In the genomic region with DNA sequence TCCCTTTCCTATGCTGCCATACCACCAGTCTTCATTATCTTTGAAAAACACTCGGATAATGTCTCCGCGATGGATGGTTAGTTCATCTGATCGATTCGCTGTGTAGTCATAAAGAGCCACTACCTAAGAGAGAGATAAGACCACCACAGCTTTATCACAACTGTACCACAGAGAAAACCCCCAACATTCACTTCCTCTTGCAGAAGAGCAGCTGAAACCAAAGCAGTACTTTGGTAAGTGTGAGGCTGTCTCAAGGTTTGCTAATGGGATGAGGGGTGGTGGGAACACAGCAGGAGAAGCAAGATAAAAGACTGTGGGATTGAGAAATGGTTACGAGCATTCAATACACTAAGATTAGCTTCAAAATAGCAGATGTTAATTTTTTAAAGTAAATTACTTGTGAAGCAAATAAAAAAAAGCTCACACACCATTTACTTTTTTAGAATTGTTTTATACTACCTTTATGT, we compare ENCODE assay signal across 1 cellular context.
TF ChIP-seq lines count a peak whose summit lies in the region.

No MANE protein-coding gene starts in this region.

TF ChIP-seq in GM23338, 12 proteins besides CTCF, POLR2A, EP300 and RAD21:
- TF ChIP-seq, protein P1, sequence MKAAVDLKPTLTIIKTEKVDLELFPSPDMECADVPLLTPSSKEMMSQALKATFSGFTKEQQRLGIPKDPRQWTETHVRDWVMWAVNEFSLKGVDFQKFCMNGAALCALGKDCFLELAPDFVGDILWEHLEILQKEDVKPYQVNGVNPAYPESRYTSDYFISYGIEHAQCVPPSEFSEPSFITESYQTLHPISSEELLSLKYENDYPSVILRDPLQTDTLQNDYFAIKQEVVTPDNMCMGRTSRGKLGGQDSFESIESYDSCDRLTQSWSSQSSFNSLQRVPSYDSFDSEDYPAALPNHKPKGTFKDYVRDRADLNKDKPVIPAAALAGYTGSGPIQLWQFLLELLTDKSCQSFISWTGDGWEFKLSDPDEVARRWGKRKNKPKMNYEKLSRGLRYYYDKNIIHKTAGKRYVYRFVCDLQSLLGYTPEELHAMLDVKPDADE (IDR thresholded peaks at IDR 0.05), result no peak
- TF ChIP-seq EZH2 (IDR thresholded peaks at IDR 0.05; ENCODE audit: low read depth, unreplicated experiment), result no peak
- TF ChIP-seq, protein P2, sequence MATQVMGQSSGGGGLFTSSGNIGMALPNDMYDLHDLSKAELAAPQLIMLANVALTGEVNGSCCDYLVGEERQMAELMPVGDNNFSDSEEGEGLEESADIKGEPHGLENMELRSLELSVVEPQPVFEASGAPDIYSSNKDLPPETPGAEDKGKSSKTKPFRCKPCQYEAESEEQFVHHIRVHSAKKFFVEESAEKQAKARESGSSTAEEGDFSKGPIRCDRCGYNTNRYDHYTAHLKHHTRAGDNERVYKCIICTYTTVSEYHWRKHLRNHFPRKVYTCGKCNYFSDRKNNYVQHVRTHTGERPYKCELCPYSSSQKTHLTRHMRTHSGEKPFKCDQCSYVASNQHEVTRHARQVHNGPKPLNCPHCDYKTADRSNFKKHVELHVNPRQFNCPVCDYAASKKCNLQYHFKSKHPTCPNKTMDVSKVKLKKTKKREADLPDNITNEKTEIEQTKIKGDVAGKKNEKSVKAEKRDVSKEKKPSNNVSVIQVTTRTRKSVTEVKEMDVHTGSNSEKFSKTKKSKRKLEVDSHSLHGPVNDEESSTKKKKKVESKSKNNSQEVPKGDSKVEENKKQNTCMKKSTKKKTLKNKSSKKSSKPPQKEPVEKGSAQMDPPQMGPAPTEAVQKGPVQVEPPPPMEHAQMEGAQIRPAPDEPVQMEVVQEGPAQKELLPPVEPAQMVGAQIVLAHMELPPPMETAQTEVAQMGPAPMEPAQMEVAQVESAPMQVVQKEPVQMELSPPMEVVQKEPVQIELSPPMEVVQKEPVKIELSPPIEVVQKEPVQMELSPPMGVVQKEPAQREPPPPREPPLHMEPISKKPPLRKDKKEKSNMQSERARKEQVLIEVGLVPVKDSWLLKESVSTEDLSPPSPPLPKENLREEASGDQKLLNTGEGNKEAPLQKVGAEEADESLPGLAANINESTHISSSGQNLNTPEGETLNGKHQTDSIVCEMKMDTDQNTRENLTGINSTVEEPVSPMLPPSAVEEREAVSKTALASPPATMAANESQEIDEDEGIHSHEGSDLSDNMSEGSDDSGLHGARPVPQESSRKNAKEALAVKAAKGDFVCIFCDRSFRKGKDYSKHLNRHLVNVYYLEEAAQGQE (IDR thresholded peaks at IDR 0.05; ENCODE audit: unreplicated experiment), result no peak
- no peak for TF ChIP-seq STAT1 (IDR thresholded peaks at IDR 0.05; ENCODE audit: unreplicated experiment)
- TF ChIP-seq, protein P3, sequence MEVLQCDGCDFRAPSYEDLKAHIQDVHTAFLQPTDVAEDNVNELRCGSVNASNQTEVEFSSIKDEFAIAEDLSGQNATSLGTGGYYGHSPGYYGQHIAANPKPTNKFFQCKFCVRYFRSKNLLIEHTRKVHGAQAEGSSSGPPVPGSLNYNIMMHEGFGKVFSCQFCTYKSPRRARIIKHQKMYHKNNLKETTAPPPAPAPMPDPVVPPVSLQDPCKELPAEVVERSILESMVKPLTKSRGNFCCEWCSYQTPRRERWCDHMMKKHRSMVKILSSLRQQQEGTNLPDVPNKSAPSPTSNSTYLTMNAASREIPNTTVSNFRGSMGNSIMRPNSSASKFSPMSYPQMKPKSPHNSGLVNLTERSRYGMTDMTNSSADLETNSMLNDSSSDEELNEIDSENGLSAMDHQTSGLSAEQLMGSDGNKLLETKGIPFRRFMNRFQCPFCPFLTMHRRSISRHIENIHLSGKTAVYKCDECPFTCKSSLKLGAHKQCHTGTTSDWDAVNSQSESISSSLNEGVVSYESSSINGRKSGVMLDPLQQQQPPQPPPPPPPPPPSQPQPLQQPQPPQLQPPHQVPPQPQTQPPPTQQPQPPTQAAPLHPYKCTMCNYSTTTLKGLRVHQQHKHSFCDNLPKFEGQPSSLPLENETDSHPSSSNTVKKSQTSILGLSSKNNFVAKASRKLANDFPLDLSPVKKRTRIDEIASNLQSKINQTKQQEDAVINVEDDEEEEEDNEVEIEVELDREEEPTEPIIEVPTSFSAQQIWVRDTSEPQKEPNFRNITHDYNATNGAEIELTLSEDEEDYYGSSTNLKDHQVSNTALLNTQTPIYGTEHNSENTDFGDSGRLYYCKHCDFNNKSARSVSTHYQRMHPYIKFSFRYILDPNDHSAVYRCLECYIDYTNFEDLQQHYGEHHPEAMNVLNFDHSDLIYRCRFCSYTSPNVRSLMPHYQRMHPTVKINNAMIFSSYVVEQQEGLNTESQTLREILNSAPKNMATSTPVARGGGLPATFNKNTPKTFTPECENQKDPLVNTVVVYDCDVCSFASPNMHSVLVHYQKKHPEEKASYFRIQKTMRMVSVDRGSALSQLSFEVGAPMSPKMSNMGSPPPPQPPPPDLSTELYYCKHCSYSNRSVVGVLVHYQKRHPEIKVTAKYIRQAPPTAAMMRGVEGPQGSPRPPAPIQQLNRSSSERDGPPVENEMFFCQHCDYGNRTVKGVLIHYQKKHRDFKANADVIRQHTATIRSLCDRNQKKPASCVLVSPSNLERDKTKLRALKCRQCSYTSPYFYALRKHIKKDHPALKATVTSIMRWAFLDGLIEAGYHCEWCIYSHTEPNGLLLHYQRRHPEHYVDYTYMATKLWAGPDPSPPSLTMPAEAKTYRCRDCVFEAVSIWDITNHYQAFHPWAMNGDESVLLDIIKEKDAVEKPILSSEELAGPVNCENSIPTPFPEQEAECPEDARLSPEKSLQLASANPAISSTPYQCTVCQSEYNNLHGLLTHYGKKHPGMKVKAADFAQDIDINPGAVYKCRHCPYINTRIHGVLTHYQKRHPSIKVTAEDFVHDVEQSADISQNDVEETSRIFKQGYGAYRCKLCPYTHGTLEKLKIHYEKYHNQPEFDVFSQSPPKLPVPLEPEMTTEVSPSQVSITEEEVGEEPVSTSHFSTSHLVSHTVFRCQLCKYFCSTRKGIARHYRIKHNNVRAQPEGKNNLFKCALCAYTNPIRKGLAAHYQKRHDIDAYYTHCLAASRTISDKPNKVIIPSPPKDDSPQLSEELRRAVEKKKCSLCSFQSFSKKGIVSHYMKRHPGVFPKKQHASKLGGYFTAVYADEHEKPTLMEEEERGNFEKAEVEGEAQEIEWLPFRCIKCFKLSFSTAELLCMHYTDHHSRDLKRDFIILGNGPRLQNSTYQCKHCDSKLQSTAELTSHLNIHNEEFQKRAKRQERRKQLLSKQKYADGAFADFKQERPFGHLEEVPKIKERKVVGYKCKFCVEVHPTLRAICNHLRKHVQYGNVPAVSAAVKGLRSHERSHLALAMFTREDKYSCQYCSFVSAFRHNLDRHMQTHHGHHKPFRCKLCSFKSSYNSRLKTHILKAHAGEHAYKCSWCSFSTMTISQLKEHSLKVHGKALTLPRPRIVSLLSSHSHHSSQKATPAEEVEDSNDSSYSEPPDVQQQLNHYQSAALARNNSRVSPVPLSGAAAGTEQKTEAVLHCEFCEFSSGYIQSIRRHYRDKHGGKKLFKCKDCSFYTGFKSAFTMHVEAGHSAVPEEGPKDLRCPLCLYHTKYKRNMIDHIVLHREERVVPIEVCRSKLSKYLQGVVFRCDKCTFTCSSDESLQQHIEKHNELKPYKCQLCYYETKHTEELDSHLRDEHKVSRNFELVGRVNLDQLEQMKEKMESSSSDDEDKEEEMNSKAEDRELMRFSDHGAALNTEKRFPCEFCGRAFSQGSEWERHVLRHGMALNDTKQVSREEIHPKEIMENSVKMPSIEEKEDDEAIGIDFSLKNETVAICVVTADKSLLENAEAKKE (CRISPR knock-in tag; IDR thresholded peaks at IDR 0.05), result no peak
- TF ChIP-seq NANOG (IDR thresholded peaks at IDR 0.05; ENCODE audit: borderline replicate concordance), result no peak
